Comparison of ENCODE assay signal across 30 cellular contexts in genomic region chr11:48073031-48073861, GRCh38.
DNase-seq lines count a peak whose midpoint lies in the region; ATAC-seq and TF ChIP-seq lines count a peak whose summit lies in the region.
"Had no signal": no experiment of that assay in that cellular context is flagged by ENCODE, and none has a peak within 500 bp of the region (broad histone marks: within the 10 kb centered on the region; RNA-seq: fewer than 3 reads in every experiment).

No MANE protein-coding gene starts in this region.

- H3K4me2 ChIP-seq in GM23338, result no peak overlapping the region
- no peak overlapping the region for H3K4me2 ChIP-seq in trophoblast cell (ENCODE audit: low read length)
- H3K4me2 ChIP-seq: KMS-11, SK-N-SH had no signal

- no peaks in the 10 kb centered on the region for H3K36me3 ChIP-seq in GM23338 (ENCODE audit: insufficient read depth)
- peaks cover 0 to 1% of the 10 kb centered on the region in 2 experiments for H3K36me3 ChIP-seq in trophoblast cell (ENCODE audit: control insufficient read depth in 1 of 2, insufficient read depth in 2 of 2, low read length in 2 of 2)
- H3K36me3 ChIP-seq: ascending aorta, BE2C, cardiac muscle cell, pancreas, right atrium auricular region, transverse colon had no signal

- CTCF ChIA-PET in activated B cell treated with CpG ODN at 0.5 μM for 24 hours (lab: Charles Lee), result no interaction called here

- H3K14ac ChIP-seq in trophoblast cell (ENCODE audit: low read length), result no peak overlapping the region

- H3K4ac ChIP-seq in trophoblast cell (ENCODE audit: low read depth, low read length), result no peak overlapping the region

- no peaks in the 10 kb centered on the region for H3K79me1 ChIP-seq in trophoblast cell (ENCODE audit: low read length)

- no peak overlapping the region for H4K91ac ChIP-seq in trophoblast cell (ENCODE audit: low read depth, low read length)

- no peaks in the 10 kb centered on the region for H3K27me3 Mint-ChIP-seq in activated T-cell treated with anti-CD3 and anti-CD28 coated beads, Interleukin-2, amount 50 U/mL, for 72 hours (ENCODE audit: low read depth)
- peaks cover 7% of the 10 kb centered on the region for H3K27me3 Mint-ChIP-seq in GM23338 (ENCODE audit: insufficient read depth, low read depth, poor library complexity)
- H3K27me3 Mint-ChIP-seq in activated B cell treated with CpG ODN at 0.5 μM for 24 hours, result no peaks in the 10 kb centered on the region
- H3K27me3 Mint-ChIP-seq: activated CD8-positive, alpha-beta memory T cell treated with anti-CD3 and anti-CD28 coated beads, Interleukin-2, amount 10 ng/mL, durations not matched to agents 7 days and 5 days; activated naive CD8-positive, alpha-beta T cell; effector memory CD8-positive, alpha-beta T cell had no signal

- no peak overlapping the region for H2BK5ac ChIP-seq in trophoblast cell (ENCODE audit: low read depth, low read length, poor library complexity)

- H3K18ac ChIP-seq in trophoblast cell (ENCODE audit: low read length), result no peak overlapping the region

- H3K4me3 ChIP-seq in GM23338 (no peak overlapping the region), trophoblast cell (ENCODE audit: low read depth, low read length) (no peak overlapping the region)
- H3K4me3 ChIP-seq: ascending aorta, cardiac muscle cell, coronary artery, pancreas, right atrium auricular region, spleen, transverse colon had no signal

- H4K8ac ChIP-seq in trophoblast cell (ENCODE audit: low read depth, low read length), result no peak overlapping the region

- no peaks in the 10 kb centered on the region for H3K27me3 ChIP-seq in GM23338 (ENCODE audit: insufficient read depth)
- no peaks in the 10 kb centered on the region for H3K27me3 ChIP-seq in trophoblast cell (ENCODE audit: insufficient read depth, low read length)
- H3K27me3 ChIP-seq: ascending aorta, BE2C, cardiac muscle cell, pancreas, right atrium auricular region, spleen, transverse colon had no signal

- H3K9ac ChIP-seq in trophoblast cell (ENCODE audit: low read length), result no peak overlapping the region
- H3K9ac ChIP-seq: KMS-11, SK-N-SH had no signal

- H3K9me2 ChIP-seq in GM23338 (ENCODE audit: insufficient read depth), result 0 out of 2 replicates have a peak, but pooled peaks cover 11% of the 10 kb centered on the region
- H3K9me2 ChIP-seq: SK-N-SH had no signal

- peaks cover 0 to 3% of the 10 kb centered on the region in 2 donors for H3K9me3 Mint-ChIP-seq in activated T-cell treated with anti-CD3 and anti-CD28 coated beads, Interleukin-2, amount 50 U/mL, for 72 hours
- H3K9me3 Mint-ChIP-seq in GM23338 (no peaks in the 10 kb centered on the region), activated B cell treated with CpG ODN at 0.5 μM for 24 hours (peaks cover 2% of the 10 kb centered on the region)
- H3K9me3 Mint-ChIP-seq: effector memory CD8-positive, alpha-beta T cell; natural killer cell had no signal

- H3K27ac Mint-ChIP-seq in activated T-cell treated with anti-CD3 and anti-CD28 coated beads, Interleukin-2, amount 50 U/mL, for 72 hours, result peak overlapping the region; percentile 16
- H3K27ac Mint-ChIP-seq in GM23338 (no peak overlapping the region), activated B cell treated with CpG ODN at 0.5 μM for 24 hours (peak overlapping the region; percentile 38)
- H3K27ac Mint-ChIP-seq: activated CD8-positive, alpha-beta memory T cell treated with anti-CD3 and anti-CD28 coated beads, Interleukin-2, amount 10 ng/mL, durations not matched to agents 7 days and 5 days; activated naive CD8-positive, alpha-beta T cell had no signal

- DNase-seq in activated T-cell treated with anti-CD3 and anti-CD28 coated beads, Interleukin-2, amount 50 U/mL, for 72 hours, result no peak
- DNase-seq in activated T-cell treated with anti-CD3 and anti-CD28 coated beads for 4 hours (no peak), GM23338 (ENCODE audit: low spot score) (no peak), activated B cell treated with CpG ODN at 0.5 μM for 24 hours (no peak), trophoblast cell (peak; percentile 84 to 88), Right ventricle myocardium superior (no peak)
- DNase-seq: activated CD4-positive, alpha-beta T cell treated with anti-CD3 and anti-CD28 coated beads for 48 hours; activated CD8-positive, alpha-beta memory T cell treated with anti-CD3 and anti-CD28 coated beads, Interleukin-2, amount 10 ng/mL, durations not matched to agents 7 days and 5 days; BE2C; effector memory CD8-positive, alpha-beta T cell; glutamatergic neuron; GOT3; left ventricle myocardium superior; natural killer cell; NCI-H1436; NCI-H345; NCI-H748 treated with DMSO at 0.1 percent for 48 hours; OCI-M1; pancreas; SK-N-SH; spleen; transverse colon had no signal

- no peak overlapping the region for H4K12ac ChIP-seq in trophoblast cell (ENCODE audit: low read depth, low read length)

- TF ChIP-seq CTCF in GM23338 (conservative IDR thresholded peaks at IDR 0.05; ENCODE audit: low read depth in 2 of 2), result no peak
- TF ChIP-seq CTCF in activated B cell treated with CpG ODN at 0.5 μM for 24 hours (IDR thresholded peaks at IDR 0.05), result no peak

- no peaks in the 10 kb centered on the region for H3F3A ChIP-seq in GM23338 (replicated peaks; ENCODE audit: low read depth)

- POLR2A ChIA-PET in activated B cell treated with CpG ODN at 0.5 μM for 24 hours (lab: Charles Lee), result interaction anchor here (0.7 kb wide), 2 partner anchors 47 to 94 kb away, joined by 3 to 4 read pairs; no protein-coding TSS in a partner anchor

- H3K27ac ChIP-seq in GM23338 (ENCODE audit: low read depth) (peak overlapping the region; percentile 39; the same call in 1 of the 2 replicates), trophoblast cell (ENCODE audit: low read depth, low read length) (no peak overlapping the region)
- H3K27ac ChIP-seq: ascending aorta, cardiac muscle cell, coronary artery, KMS-11, pancreas, right atrium auricular region, transverse colon had no signal

- H3K4me3 Mint-ChIP-seq in activated T-cell treated with anti-CD3 and anti-CD28 coated beads, Interleukin-2, amount 50 U/mL, for 72 hours, result peak overlapping the region in 1 of 2 donors; percentile 47
- H3K4me3 Mint-ChIP-seq in GM23338 (no peak overlapping the region), activated B cell treated with CpG ODN at 0.5 μM for 24 hours (no peak overlapping the region)
- H3K4me3 Mint-ChIP-seq: activated CD8-positive, alpha-beta memory T cell treated with anti-CD3 and anti-CD28 coated beads, Interleukin-2, amount 10 ng/mL, durations not matched to agents 7 days and 5 days; activated naive CD8-positive, alpha-beta T cell; effector memory CD8-positive, alpha-beta T cell; natural killer cell had no signal

- H3K9me3 ChIP-seq in trophoblast cell (ENCODE audit: insufficient read depth, low read depth, low read length), result no peaks in the 10 kb centered on the region
- H3K9me3 ChIP-seq: ascending aorta, BE2C, pancreas, right atrium auricular region, SK-N-SH, spleen, transverse colon had no signal

- no peak overlapping the region for H2AK5ac ChIP-seq in trophoblast cell (ENCODE audit: low read length)

- WGBS in trophoblast cell (ENCODE audit: extremely low coverage, insufficient coverage, insufficient read length), result no CpG with 5 or more reads among the region's 8 CpGs

- H2AFZ ChIP-seq in GM23338 (no peak overlapping the region), trophoblast cell (ENCODE audit: insufficient read depth, low read length, poor library complexity) (no peak overlapping the region)

- no peak overlapping the region for H3K23ac ChIP-seq in trophoblast cell (ENCODE audit: low read length)

- no peak overlapping the region for H2BK12ac ChIP-seq in trophoblast cell (ENCODE audit: low read length)

- no peaks in the 10 kb centered on the region for H3K4me1 ChIP-seq in GM23338 (ENCODE audit: insufficient read depth)
- H3K4me1 ChIP-seq in trophoblast cell (ENCODE audit: control insufficient read depth in 1 of 2, insufficient read depth in 2 of 2, low read length in 2 of 2), result no peaks in the 10 kb centered on the region
- H3K4me1 ChIP-seq: ascending aorta, BE2C, pancreas, right atrium auricular region, transverse colon had no signal

- peaks cover 3 to 14% of the 10 kb centered on the region in 2 donors for H3K36me3 Mint-ChIP-seq in activated T-cell treated with anti-CD3 and anti-CD28 coated beads, Interleukin-2, amount 50 U/mL, for 72 hours (ENCODE audit: insufficient read depth in 2 of 2)
- H3K36me3 Mint-ChIP-seq in GM23338 (ENCODE audit: low read depth), result no peaks in the 10 kb centered on the region; the same call in 2 of the 3 replicates
- H3K36me3 Mint-ChIP-seq in activated B cell treated with CpG ODN at 0.5 μM for 24 hours (ENCODE audit: low read depth), result peaks cover 16% of the 10 kb centered on the region
- H3K36me3 Mint-ChIP-seq: natural killer cell had no signal

- H3K4me1 Mint-ChIP-seq in activated T-cell treated with anti-CD3 and anti-CD28 coated beads, Interleukin-2, amount 50 U/mL, for 72 hours (ENCODE audit: low read depth), result peaks cover 22% of the 10 kb centered on the region
- peaks cover 6% of the 10 kb centered on the region for H3K4me1 Mint-ChIP-seq in GM23338
- H3K4me1 Mint-ChIP-seq in activated B cell treated with CpG ODN at 0.5 μM for 24 hours, result peaks cover 36% of the 10 kb centered on the region

- intact Hi-C loops in activated B cell treated with CpG ODN at 0.5 μM for 24 hours (cut with micrococcal nuclease), result loop anchor here (2.0 kb wide), 1 partner anchor 34 kb away; no protein-coding TSS in a partner anchor
- intact Hi-C loops in Right ventricle myocardium superior (cut with DNase I), result no loop called here

- H3K79me2 ChIP-seq in GM23338 (replicated peaks; ENCODE audit: insufficient read depth) (no peaks in the 10 kb centered on the region), trophoblast cell (ENCODE audit: control insufficient read depth, insufficient read depth, low read length, poor library complexity) (no peaks in the 10 kb centered on the region)

- H4K20me1 ChIP-seq in GM23338 (replicated peaks; ENCODE audit: insufficient read depth), result no peaks in the 10 kb centered on the region; the same call in 1 of the 2 replicates

- no peak overlapping the region for H2BK120ac ChIP-seq in trophoblast cell (ENCODE audit: insufficient read depth, low read length, poor library complexity)

- peak; percentile 45 to 50 for ATAC-seq in activated T-cell treated with anti-CD3 and anti-CD28 coated beads, Interleukin-2, amount 50 U/mL, for 72 hours (replicated peaks in 1 of 2)
- ATAC-seq in GM23338, result no peak
- ATAC-seq in activated B cell treated with CpG ODN at 0.5 μM for 24 hours (ENCODE audit: low read depth), result no peak
- no peak for ATAC-seq in HG03135 (IDR thresholded peaks at IDR 0.05; ENCODE audit: unreplicated experiment)
- no peak for ATAC-seq in GM21423 (IDR thresholded peaks at IDR 0.05; ENCODE audit: unreplicated experiment)
- no peak for ATAC-seq in Right ventricle myocardium superior (ENCODE audit: poor library complexity)
- ATAC-seq: activated CD8-positive, alpha-beta memory T cell treated with anti-CD3 and anti-CD28 coated beads, Interleukin-2, amount 10 ng/mL, durations not matched to agents 7 days and 5 days; effector memory CD8-positive, alpha-beta T cell; left ventricle myocardium superior; natural killer cell; pancreas had no signal

TF ChIP-seq in GM23338, 12 proteins besides CTCF, POLR2A, EP300 and RAD21 (continues in another document):
- TF ChIP-seq CREB1 (CRISPR knock-in tag; IDR thresholded peaks at IDR 0.05; ENCODE audit: low read depth) (no peak), ZNF331 (CRISPR knock-in tag; IDR thresholded peaks at IDR 0.05; ENCODE audit: low read depth) (no peak)

Comparison
In these comparisons a context has a peak if more than half of its experiments do, and no peak if none do; other contexts are left out.
1. ATAC-seq: peak in activated T-cell treated with anti-CD3 and anti-CD28 coated beads, Interleukin-2, amount 50 U/mL, for 72 hours (2 of 2); none in GM23338 (single experiment), activated B cell treated with CpG ODN at 0.5 μM for 24 hours (single experiment), HG03135 (single experiment), GM21423 (single experiment) and Right ventricle myocardium superior (single experiment).
2. DNase-seq: peak in trophoblast cell (2 of 2); none in activated T-cell treated with anti-CD3 and anti-CD28 coated beads, Interleukin-2, amount 50 U/mL, for 72 hours (0 of 2), activated T-cell treated with anti-CD3 and anti-CD28 coated beads for 4 hours (single experiment), GM23338 (single experiment), activated B cell treated with CpG ODN at 0.5 μM for 24 hours (single experiment) and Right ventricle myocardium superior (single experiment).